Comparison of ENCODE assay signal across 18 cellular contexts in the genomic region with DNA sequence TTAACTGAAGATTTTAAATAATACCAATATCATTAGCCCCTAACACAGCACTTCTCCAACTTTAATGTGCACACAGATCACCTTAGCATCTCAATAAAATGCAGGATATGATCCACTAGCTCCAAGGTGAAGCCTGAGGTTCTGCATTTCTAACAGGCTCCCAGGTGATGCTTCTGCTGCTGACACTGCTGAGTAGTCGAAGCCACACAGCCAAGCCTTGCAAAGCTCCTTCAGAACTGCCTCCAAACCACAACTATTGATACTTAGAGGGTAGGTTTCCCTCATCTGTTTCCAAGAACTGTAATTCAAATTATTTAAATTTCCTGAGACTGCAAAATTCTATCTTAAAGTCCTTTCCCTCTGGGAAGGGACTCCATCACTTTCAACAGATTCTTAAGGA.
"Had no signal": no experiment of that assay in that cellular context is flagged by ENCODE, and none has a peak within 500 bp of the region (broad histone marks: within the 10 kb centered on the region; RNA-seq: fewer than 3 reads in every experiment).

No MANE protein-coding gene starts in this region.

- H3K9me3 Mint-ChIP-seq: activated T-cell treated with anti-CD3 and anti-CD28 coated beads, Interleukin-2, amount 50 U/mL, for 4 hours; naive B cell had no signal

- H3K4me3 ChIP-seq: ascending aorta, breast epithelium, left lung, pancreas, tibial artery, uterus had no signal

- H3K27me3 Mint-ChIP-seq: activated naive CD8-positive, alpha-beta T cell; naive B cell had no signal

- H3K9me3 ChIP-seq: ascending aorta, breast epithelium, left lung, pancreas, tibial artery, uterus had no signal

- DNase-seq: activated CD4-positive, CD25-positive, alpha-beta regulatory T cell treated with anti-CD3 and anti-CD28 coated beads, Interleukin-2, amount 50 U/mL, for 72 hours; activated T-cell treated with anti-CD3 and anti-CD28 coated beads, Interleukin-2, amount 50 U/mL, for 4 hours; cerebellar nuclear complex; effector CD8-positive, alpha-beta T cell; foreskin fibroblast; hypothalamus; kidney; left lung; mammary epithelial cell; naive B cell; pancreas; stimulated activated CD4-positive, alpha-beta T cell treated with anti-CD3 and anti-CD28 coated beads, Interleukin-12 subunit alpha, Interleukin-12 subunit beta, amount 100 ng/mL, for 4 hours; stimulated activated CD4-positive, alpha-beta T cell treated with anti-CD3 and anti-CD28 coated beads, Interleukin-2, amount 100 ng/mL, for 24 hours; tibial artery; uterus had no signal

- H3K27me3 ChIP-seq: ascending aorta, breast epithelium, left lung, pancreas, tibial artery, uterus had no signal

- H3K36me3 ChIP-seq: breast epithelium, pancreas, uterus had no signal

- H3K27ac ChIP-seq: ascending aorta, breast epithelium, left lung, pancreas, tibial artery, uterus had no signal
